Comparison of ENCODE assay signal across 10 cellular contexts in genomic region chr6:73665686-73666319, GRCh38. TPM values are rescaled to one million over a fixed set of nuclear protein-coding genes. Genes with fewer than 3 reads are reported as not detected.
A peak's percentile ranks its signal among the peaks of the same experiment; 100 is the strongest.
DNase-seq lines count a peak whose midpoint lies in the region; ATAC-seq, FAIRE-seq and TF ChIP-seq lines count a peak whose summit lies in the region.
"Had no signal": no experiment of that assay in that cellular context is flagged by ENCODE, and none has a peak within 500 bp of the region (broad histone marks: within the 10 kb centered on the region; RNA-seq: fewer than 3 reads in every experiment).

No MANE protein-coding gene starts in this region.

- H3K36me3 ChIP-seq in PC-9 (ENCODE audit: low read depth), result no peaks in the 10 kb centered on the region
- H3K36me3 ChIP-seq in pancreas, result no peaks in the 10 kb centered on the region
- H3K36me3 ChIP-seq in neuronal stem cell (replicated peaks in 1 of 2; ENCODE audit: control insufficient read depth in 2 of 2, insufficient read depth in 2 of 2, low read length in 2 of 2), result no peaks in the 10 kb centered on the region

- WGBS in pancreas, 2 donors, result 36 to 37% methylated on average over 3 of the region's 3 CpGs
- WGBS in neuronal stem cell (ENCODE audit: extremely low coverage in 2 of 2, insufficient read length in 2 of 2, insufficient replicate concordance in 1 of 2), 2 donors, result no CpG with 5 or more reads among the region's 3 CpGs

- no peak overlapping the region for H2BK5ac ChIP-seq in neuronal stem cell (ENCODE audit: low read length)

- no peak overlapping the region for H3K4ac ChIP-seq in neuronal stem cell (ENCODE audit: low read length)

- H3K18ac ChIP-seq in neuronal stem cell (ENCODE audit: low read length), result no peak overlapping the region

- no peaks in the 10 kb centered on the region for H3K27me3 ChIP-seq in PC-9 (ENCODE audit: insufficient read depth, low read depth)
- peaks cover 0 to 4% (median 0%) of the 10 kb centered on the region in 4 donors for H3K27me3 ChIP-seq in pancreas
- H3K27me3 ChIP-seq in neuronal stem cell (ENCODE audit: control insufficient read depth in 3 of 3, insufficient read depth in 3 of 3, low read depth in 1 of 3, low read length in 3 of 3), result peaks cover 0 to 3% (median 0%) of the 10 kb centered on the region in 3 experiments

- H2BK15ac ChIP-seq in neuronal stem cell (ENCODE audit: low read length), result no peak overlapping the region

- no peak overlapping the region for H4K8ac ChIP-seq in neuronal stem cell (ENCODE audit: low read depth, low read length)

- peak; percentile 54 for FAIRE-seq in pancreas (lab: Jason Lieb, UNC)

- no peak overlapping the region for H2AFZ ChIP-seq in PC-9
- no peak overlapping the region for H2AFZ ChIP-seq in neuronal stem cell (ENCODE audit: low read length)

- no peak overlapping the region for H2AK5ac ChIP-seq in neuronal stem cell (ENCODE audit: low read depth, low read length)

- no peaks in the 10 kb centered on the region for H3K79me2 ChIP-seq in PC-9 (ENCODE audit: low read depth)

- no peaks in the 10 kb centered on the region for H4K20me1 ChIP-seq in PC-9 (ENCODE audit: insufficient read depth)

- no peaks in the 10 kb centered on the region for H3K79me1 ChIP-seq in neuronal stem cell (ENCODE audit: low read depth, low read length)

- H3K9ac ChIP-seq in neuronal stem cell (ENCODE audit: low read depth, low read length, poor library complexity), result no peak overlapping the region

- intact Hi-C loops in PC-9 (cut with micrococcal nuclease; ENCODE audit: unreplicated experiment), result no loop called here
- intact Hi-C loops in pancreas (cut with DNase I), result no loop called here

- H3F3A ChIP-seq in PC-9 (ENCODE audit: insufficient read depth, low read depth), result peaks cover 16% of the 10 kb centered on the region; the same call in 1 of the 2 replicates

- CTCF ChIA-PET in PC-9 (lab: Charles Lee), result no interaction called here

- TF ChIP-seq CTCF in PC-9 (conservative IDR thresholded peaks at IDR 0.05) (no peak), pancreas (IDR thresholded peaks at IDR 0.05) (no peak)

- H2BK12ac ChIP-seq in neuronal stem cell (ENCODE audit: low read length), result no peak overlapping the region

- H3K9me3 ChIP-seq in PC-9 (ENCODE audit: insufficient read depth, low read depth), result no peaks in the 10 kb centered on the region
- H3K9me3 ChIP-seq in pancreas, result no peaks in the 10 kb centered on the region
- no peaks in the 10 kb centered on the region for H3K9me3 ChIP-seq in neuronal stem cell (replicated peaks in 1 of 2; ENCODE audit: control insufficient read depth in 2 of 2, insufficient read depth in 1 of 2, low read depth in 1 of 2, low read length in 2 of 2)

- no peak overlapping the region for H3K23ac ChIP-seq in neuronal stem cell (ENCODE audit: low read depth, low read length, poor library complexity)

- no peak overlapping the region for H3K4me3 ChIP-seq in PC-9
- H3K4me3 ChIP-seq in pancreas, result no peak overlapping the region
- H3K4me3 ChIP-seq in neuronal stem cell (ENCODE audit: low read length in 2 of 2), result no peak overlapping the region
- H3K4me3 ChIP-seq: lung had no signal

- H3K4me1 ChIP-seq in PC-9 (replicated peaks; ENCODE audit: insufficient read depth), result peaks cover 21% of the 10 kb centered on the region
- no peaks in the 10 kb centered on the region for H3K4me1 ChIP-seq in pancreas
- H3K4me1 ChIP-seq in neuronal stem cell (ENCODE audit: control insufficient read depth in 2 of 2, insufficient read depth in 1 of 2, low read depth in 1 of 2, low read length in 2 of 2), result no peaks in the 10 kb centered on the region

- H3K4me2 ChIP-seq in PC-9, result peak overlapping the region; percentile 43
- H3K4me2 ChIP-seq in neuronal stem cell (ENCODE audit: insufficient read depth, low read length, poor library complexity, severe bottlenecking), result no peak overlapping the region

- BruUV-seq in PC-9 (replicated peaks; lab: Mats Ljungman, UMichigan), result no TSS peak

- H4K91ac ChIP-seq in neuronal stem cell (ENCODE audit: low read depth, low read length, poor library complexity), result no peak overlapping the region

- H3K27ac ChIP-seq in PC-9 (peak overlapping the region; percentile 39; the same call in 1 of the 2 replicates), pancreas (no peak overlapping the region), neuronal stem cell (replicated peaks; ENCODE audit: low read length) (no peak overlapping the region)
- H3K27ac ChIP-seq: epithelial cell of prostate had no signal

- DNase-seq in PC-9 (peak in 1 of 2 experiments; percentile 80), pancreas (no peak), neuronal stem cell (ENCODE audit: low spot score) (no peak), GM19240 (ENCODE audit: insufficient read length, low spot score) (no peak), KG1 (lab: John Stamatoyannopoulos, UW) (no peak)

- POLR2A ChIA-PET in PC-9 (lab: Charles Lee; ENCODE audit: unreplicated experiment), result interaction anchor here (0.6 to 0.7 kb wide), 2 partner anchors 29 to 1870 kb away, joined by 3 to 4 read pairs; no protein-coding TSS in a partner anchor

- H3K9me2 ChIP-seq in PC-9 (ENCODE audit: insufficient read depth), result no peaks in the 10 kb centered on the region

- ATAC-seq in GM18907 (IDR thresholded peaks at IDR 0.05; ENCODE audit: unreplicated experiment), result peak; percentile 90
- ATAC-seq in HG02798 (IDR thresholded peaks at IDR 0.05; ENCODE audit: poor library complexity, unreplicated experiment), result peak; percentile 51
- ATAC-seq in pancreas, result peak in 1 of 4 donors; percentile 62

- H3K14ac ChIP-seq in neuronal stem cell (ENCODE audit: low read length), result no peak overlapping the region

- no peak overlapping the region for H2BK120ac ChIP-seq in neuronal stem cell (ENCODE audit: low read depth, low read length)

RNA-seq across cellular contexts. Expression of gene SLC17A5, which starts 12.0 kb away (rescaled TPM):
- 15.8 and 16.9 TPM in 2 replicates for total RNA-seq in PC-9 (2021)
- 10 to 100 TPM in 1 of 6 donors, 1 to 10 TPM in 5; 4.0 to 11.0 (median 5.4) TPM for total RNA-seq in pancreas
- polyA plus RNA-seq in pancreas, result 1 to 10 TPM; 2.4 to 7.8 TPM
- 7.9 TPM for polyA plus RNA-seq in neuronal stem cell (2013, experiment 1 of 2)
- polyA plus RNA-seq in neuronal stem cell (2013, experiment 2 of 2), result 8.0 TPM

RNA-seq across cellular contexts. Expression of gene CD109, which starts 30.2 kb away (rescaled TPM):
- total RNA-seq in PC-9 (2021) (46.8 and 50.7 TPM in 2 replicates), pancreas (1 to 10 TPM in 3 of 6 donors, under 1 TPM in 3; 0.24 to 2.6 (median 0.99) TPM)
- polyA plus RNA-seq in pancreas, result under 1 TPM; 0.23 to 0.26 TPM
- 0.24 TPM for polyA plus RNA-seq in neuronal stem cell (2013, experiment 1 of 2)
- 0.26 TPM for polyA plus RNA-seq in neuronal stem cell (2013, experiment 2 of 2)
- polyA plus RNA-seq: IgD-negative memory B cell had no signal

Comparison
In these comparisons a context has a peak if more than half of its experiments do, and no peak if none do; other contexts are left out.
1. RNA of gene CD109, which starts 30.2 kb away (total RNA-seq): 46.8 to 50.7 TPM in PC-9; 0.24 to 2.6 TPM in pancreas; every median in the first group is over 10 times any median in the second.